ENCODE assay signal across 27 cellular contexts in genomic region chr11:72083414-72083813, GRCh38. TPM values are rescaled to one million over a fixed set of nuclear protein-coding genes. Genes with fewer than 3 reads are reported as not detected.
DNase-seq lines count a peak whose midpoint lies in the region; ATAC-seq and TF ChIP-seq lines count a peak whose summit lies in the region.
"Had no signal": no experiment of that assay in that cellular context is flagged by ENCODE, and none has a peak within 500 bp of the region (broad histone marks: within the 10 kb centered on the region; RNA-seq: fewer than 3 reads in every experiment).

No MANE protein-coding gene starts in this region.

- H3K4me3 ChIP-seq in CD8-positive, alpha-beta memory T cell (ENCODE audit: low read length), result no peak overlapping the region
- H3K4me3 ChIP-seq: BLaER1 treated with 17β-estradiol and CSF1 and Interleukin-3, amounts not matched to agents 10 nM and 100 nM; SJSA1; spleen; thoracic aorta had no signal

- no peaks in the 10 kb centered on the region for H3K9me3 ChIP-seq in CD8-positive, alpha-beta memory T cell (ENCODE audit: low read length)
- H3K9me3 ChIP-seq: BLaER1 treated with 17β-estradiol and CSF1 and Interleukin-3, amounts not matched to agents 10 nM and 100 nM; SJSA1; spleen; thoracic aorta had no signal

- H3K4me1 Mint-ChIP-seq in CD8-positive, alpha-beta memory T cell, result peaks cover 27 to 39% (median 37%) of the 10 kb centered on the region in 3 donors
- peaks cover 34% of the 10 kb centered on the region for H3K4me1 Mint-ChIP-seq in mesothelial cell of epicardium
- peaks cover 42% of the 10 kb centered on the region for H3K4me1 Mint-ChIP-seq in stimulated activated memory B cell treated with anti-CD40 and anti-IgM and Interleukin-4, amounts not matched to agents 10 μg/mL and 1 μg/mL and 100 μg/mL, for 72 hours

- CTCF ChIA-PET in CD8-positive, alpha-beta memory T cell (lab: Charles Lee), result no interaction called here

- peaks cover 5% of the 10 kb centered on the region for H3K36me3 ChIP-seq in CD8-positive, alpha-beta memory T cell (ENCODE audit: insufficient read depth, low read length)
- H3K36me3 ChIP-seq: SJSA1 had no signal

- peak overlapping the region in 7 of 8 donors; percentile 60 to 95 (median 74) for H3K27ac Mint-ChIP-seq in CD8-positive, alpha-beta memory T cell
- peak overlapping the region; percentile 39 for H3K27ac Mint-ChIP-seq in mesothelial cell of epicardium
- no peak overlapping the region for H3K27ac Mint-ChIP-seq in stimulated activated memory B cell treated with anti-CD40 and anti-IgM and Interleukin-4, amounts not matched to agents 10 μg/mL and 1 μg/mL and 100 μg/mL, for 72 hours
- H3K27ac Mint-ChIP-seq: activated naive CD8-positive, alpha-beta T cell treated with anti-CD3 and anti-CD28 coated beads, Interleukin-2, amount 10 ng/mL, durations not matched to agents 7 days and 5 days had no signal

- peaks cover 20% of the 10 kb centered on the region for H3K4me1 ChIP-seq in CD8-positive, alpha-beta memory T cell (ENCODE audit: insufficient read depth, low read length)

- DNase-seq in CD8-positive, alpha-beta memory T cell, result no peak
- no peak for DNase-seq in mesothelial cell of epicardium (ENCODE audit: low spot score in 2 of 2, unreplicated experiment in 2 of 2)
- DNase-seq in stimulated activated CD4-positive, alpha-beta T cell treated with anti-CD3 and anti-CD28 coated beads, Interleukin-4, amount 100 ng/mL, for 24 hours, result no peak
- DNase-seq: activated naive CD8-positive, alpha-beta T cell treated with anti-CD3 and anti-CD28 coated beads, Interleukin-2, amount 10 ng/mL, durations not matched to agents 7 days and 5 days; DMS153; erythroblast; head of caudate nucleus; left cardiac atrium; NCI-H2081 treated with DMSO at 0.1 percent for 48 hours; NCI-H524 treated with DMSO at 0.1 percent for 48 hours; spleen; stimulated activated CD4-positive, alpha-beta T cell treated with anti-CD3 and anti-CD28 coated beads, Interleukin-2, amount 100 ng/mL, for 48 hours; stimulated activated naive CD4-positive, alpha-beta T cell treated with Interleukin-2 at 50 U/mL for 16 hours had no signal

- TF ChIP-seq CTCF in 22Rv1 (IDR thresholded peaks at IDR 0.05) (no peak), VCaP (conservative IDR thresholded peaks at IDR 0.05) (no peak), mesothelial cell of epicardium (IDR thresholded peaks at IDR 0.05; ENCODE audit: unreplicated experiment) (no peak)

- peaks cover 0 to 16% (median 0%) of the 10 kb centered on the region in 3 donors for H3K36me3 Mint-ChIP-seq in CD8-positive, alpha-beta memory T cell
- peaks cover 4% of the 10 kb centered on the region for H3K36me3 Mint-ChIP-seq in mesothelial cell of epicardium
- H3K36me3 Mint-ChIP-seq in stimulated activated memory B cell treated with anti-CD40 and anti-IgM and Interleukin-4, amounts not matched to agents 10 μg/mL and 1 μg/mL and 100 μg/mL, for 72 hours, result peaks cover 9% of the 10 kb centered on the region

- no peaks in the 10 kb centered on the region for H3K27me3 Mint-ChIP-seq in CD8-positive, alpha-beta memory T cell
- no peaks in the 10 kb centered on the region for H3K27me3 Mint-ChIP-seq in mesothelial cell of epicardium (ENCODE audit: low read depth)
- H3K27me3 Mint-ChIP-seq in stimulated activated memory B cell treated with anti-CD40 and anti-IgM and Interleukin-4, amounts not matched to agents 10 μg/mL and 1 μg/mL and 100 μg/mL, for 72 hours, result no peaks in the 10 kb centered on the region
- H3K27me3 Mint-ChIP-seq: activated naive CD8-positive, alpha-beta T cell treated with anti-CD3 and anti-CD28 coated beads, Interleukin-2, amount 10 ng/mL, durations not matched to agents 7 days and 5 days; memory B cell had no signal

- H3K27ac ChIP-seq in 22Rv1, result peak overlapping the region; percentile 96
- no peak overlapping the region for H3K27ac ChIP-seq in CD8-positive, alpha-beta memory T cell (ENCODE audit: low read depth, low read length)
- H3K27ac ChIP-seq in VCaP, result peak overlapping the region; percentile 93
- H3K27ac ChIP-seq: SJSA1, thoracic aorta had no signal

- H3K9me3 Mint-ChIP-seq in CD8-positive, alpha-beta memory T cell, result no peaks in the 10 kb centered on the region
- H3K9me3 Mint-ChIP-seq in mesothelial cell of epicardium, result no peaks in the 10 kb centered on the region
- no peaks in the 10 kb centered on the region for H3K9me3 Mint-ChIP-seq in stimulated activated memory B cell treated with anti-CD40 and anti-IgM and Interleukin-4, amounts not matched to agents 10 μg/mL and 1 μg/mL and 100 μg/mL, for 72 hours
- H3K9me3 Mint-ChIP-seq: activated naive CD8-positive, alpha-beta T cell treated with anti-CD3 and anti-CD28 coated beads, Interleukin-2, amount 10 ng/mL, durations not matched to agents 7 days and 5 days; memory B cell had no signal

- peak overlapping the region in 1 of 7 donors; percentile 71 for H3K4me3 Mint-ChIP-seq in CD8-positive, alpha-beta memory T cell
- no peak overlapping the region for H3K4me3 Mint-ChIP-seq in mesothelial cell of epicardium
- no peak overlapping the region for H3K4me3 Mint-ChIP-seq in stimulated activated memory B cell treated with anti-CD40 and anti-IgM and Interleukin-4, amounts not matched to agents 10 μg/mL and 1 μg/mL and 100 μg/mL, for 72 hours
- H3K4me3 Mint-ChIP-seq: activated naive CD8-positive, alpha-beta T cell treated with anti-CD3 and anti-CD28 coated beads, Interleukin-2, amount 10 ng/mL, durations not matched to agents 7 days and 5 days; memory B cell had no signal

- ATAC-seq in GM21528 (IDR thresholded peaks at IDR 0.05; ENCODE audit: low FRiP score, unreplicated experiment) (no peak), HG03039 (IDR thresholded peaks at IDR 0.05; ENCODE audit: unreplicated experiment) (no peak)
- no peak for ATAC-seq in stimulated activated memory B cell treated with anti-CD40 and anti-IgM and Interleukin-4, amounts not matched to agents 10 μg/mL and 1 μg/mL and 100 μg/mL, for 72 hours
- ATAC-seq: HCT116, left cardiac atrium had no signal

- POLR2A ChIA-PET in CD8-positive, alpha-beta memory T cell (lab: Charles Lee), result interaction anchor here (1.5 kb wide), 1 partner anchor 43 kb away, joined by 3 read pairs; no protein-coding TSS in a partner anchor

- H3K27me3 ChIP-seq in CD8-positive, alpha-beta memory T cell (ENCODE audit: insufficient read depth, low read length, poor library complexity, severe bottlenecking), result no peaks in the 10 kb centered on the region
- H3K27me3 ChIP-seq: BLaER1 treated with 17β-estradiol and CSF1 and Interleukin-3, amounts not matched to agents 10 nM and 100 nM; SJSA1; spleen had no signal

RNA-seq across cellular contexts. Expression of gene LRRC51, which starts 2.8 kb away (rescaled TPM):
- 1 to 10 TPM; 8.2 to 8.9 TPM for total RNA-seq in CD8-positive, alpha-beta memory T cell
- 2.6 TPM for polyA plus RNA-seq in CD8-positive, alpha-beta memory T cell
- total RNA-seq in mesothelial cell of epicardium, result 3.0 to 5.2 TPM (median 4.3 TPM) in 3 replicates

RNA-seq across cellular contexts. Expression of gene NUMA1, which starts 3.1 kb away (rescaled TPM):
- total RNA-seq in CD8-positive, alpha-beta memory T cell, result 100 to 1,000 TPM; 106 to 110 TPM
- polyA plus RNA-seq in CD8-positive, alpha-beta memory T cell, result 73.5 TPM
- 317 to 334 TPM (median 327 TPM) in 3 replicates for total RNA-seq in mesothelial cell of epicardium

RNA-seq across cellular contexts. Expression of gene LAMTOR1, which starts 19.7 kb away (rescaled TPM):
- total RNA-seq in CD8-positive, alpha-beta memory T cell, result 10 to 100 TPM; 77.3 to 79.2 TPM
- 82.3 TPM for polyA plus RNA-seq in CD8-positive, alpha-beta memory T cell
- total RNA-seq in mesothelial cell of epicardium, result 69.1 to 76.5 TPM (median 74.2 TPM) in 3 replicates

RNA-seq across cellular contexts. Expression of gene TOMT, which starts 22.3 kb away (rescaled TPM):
- total RNA-seq in CD8-positive, alpha-beta memory T cell, result not detected
- not detected for polyA plus RNA-seq in CD8-positive, alpha-beta memory T cell
- not detected in 3 replicates for total RNA-seq in mesothelial cell of epicardium
- total RNA-seq: activated naive CD8-positive, alpha-beta T cell treated with anti-CD3 and anti-CD28 coated beads, Interleukin-2, amount 10 ng/mL, durations not matched to agents 7 days and 5 days; fibroblast of villous mesenchyme; left cardiac atrium; myocyte; osteocyte; SJSA1; spleen; thoracic aorta had no signal
- polyA plus RNA-seq: AG04450, spleen had no signal

RNA-seq across cellular contexts. Expression of gene ANAPC15, which starts 29.1 kb away (rescaled TPM):
- total RNA-seq in CD8-positive, alpha-beta memory T cell, result 10 to 100 TPM; 63.3 to 66.2 TPM
- 79.0 TPM for polyA plus RNA-seq in CD8-positive, alpha-beta memory T cell
- total RNA-seq in mesothelial cell of epicardium, result 39.3 to 39.5 TPM (median 39.4 TPM) in 3 replicates
